Comparison of ENCODE assay signal across 1 cellular context in the genomic region with DNA sequence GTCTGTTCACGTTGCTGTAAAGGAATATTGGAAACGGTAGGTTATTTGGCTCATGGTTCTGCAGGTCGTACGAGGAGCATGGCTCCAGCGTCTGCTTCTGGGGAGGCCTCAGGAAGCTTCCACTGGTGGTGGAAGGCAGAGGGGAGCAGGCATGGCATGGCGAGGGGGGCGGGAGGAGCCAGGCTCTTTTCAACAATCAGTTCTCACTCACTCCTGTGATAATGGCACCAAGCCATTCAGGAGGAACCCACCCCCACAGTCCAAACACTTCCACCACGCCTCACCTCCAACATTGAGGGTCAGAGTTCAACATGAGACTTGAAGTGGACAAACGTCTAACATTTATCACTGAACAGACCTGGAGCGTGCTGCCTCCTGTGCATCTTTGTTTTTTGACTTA.
TF ChIP-seq lines count a peak whose summit lies in the region.

No MANE protein-coding gene starts in this region.

TF ChIP-seq in H1, 55 proteins besides CTCF, POLR2A, EP300 and RAD21 (continued from another document):
- TF ChIP-seq EZH2 (IDR thresholded peaks at IDR 0.05; ENCODE audit: low read depth, low read length, severe bottlenecking), result no peak
- no peak for TF ChIP-seq PHF8 (conservative IDR thresholded peaks at IDR 0.05; ENCODE audit: low read depth, low read length)
- no peak for TF ChIP-seq MAFK (IDR thresholded peaks at IDR 0.05; ENCODE audit: low read depth, low read length)
- no peak for TF ChIP-seq CHD1 (IDR thresholded peaks at IDR 0.05; ENCODE audit: low read depth, low read length)
- no peak for TF ChIP-seq SP2 (IDR thresholded peaks at IDR 0.05; ENCODE audit: low read length)
- TF ChIP-seq ASH2L (IDR thresholded peaks at IDR 0.05; ENCODE audit: low read length), result no peak
- no peak for TF ChIP-seq TBP (IDR thresholded peaks at IDR 0.05; ENCODE audit: low read depth, low read length)
